8 cellular contexts compared by ENCODE assay signal in the genomic region with DNA sequence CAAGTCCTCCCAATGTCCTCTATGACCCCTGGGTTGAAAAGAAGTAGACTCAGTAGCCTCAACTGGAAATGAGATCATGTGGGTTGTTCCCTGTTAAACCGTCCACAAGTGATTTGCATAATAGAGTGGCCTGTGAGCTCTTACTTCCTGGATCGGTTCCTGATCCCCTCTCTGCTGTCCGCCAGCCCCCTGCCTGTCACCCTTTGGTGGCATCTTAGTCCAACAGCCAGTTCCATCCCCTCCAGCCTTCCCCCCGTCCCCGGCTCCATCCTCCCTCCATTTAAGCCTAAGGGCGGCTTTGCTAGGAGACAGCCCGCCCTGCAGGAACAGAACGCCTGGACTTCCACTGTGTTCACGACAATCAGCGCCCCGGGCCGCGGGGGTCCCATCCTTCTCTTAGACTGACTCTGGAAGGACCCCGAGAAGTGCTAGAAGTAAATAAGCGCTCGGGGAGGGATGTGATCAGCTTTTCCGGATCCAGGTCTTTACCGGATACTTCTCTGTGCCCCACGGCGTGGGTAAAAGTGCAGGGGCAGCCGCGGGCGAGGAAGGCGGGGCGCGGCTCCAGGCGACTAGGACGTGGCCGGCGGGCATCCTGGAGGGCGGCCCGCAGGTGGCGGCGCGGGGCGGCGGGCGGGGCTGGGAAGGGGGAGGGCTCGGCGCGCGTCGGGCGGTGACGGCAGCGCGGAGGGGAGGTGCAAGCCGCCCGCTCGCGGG. TPM values are rescaled to one million over a fixed set of nuclear protein-coding genes. Genes with fewer than 3 reads are reported as not detected.
A peak's percentile ranks its signal among the peaks of the same experiment; 100 is the strongest.
DNase-seq lines count a peak whose midpoint lies in the region; ATAC-seq, FAIRE-seq and TF ChIP-seq lines count a peak whose summit lies in the region.

No MANE protein-coding gene starts in this region.

- H3K4me1 ChIP-seq in pancreas (no peaks in the 10 kb centered on the region), tibial artery (peaks cover 0 to 33% (median 16%) of the 10 kb centered on the region in 4 donors)

- FAIRE-seq in D721Med (lab: Jason Lieb, UNC): no peak
- no peak for FAIRE-seq in pancreas (lab: Jason Lieb, UNC)

- H3K9me3 ChIP-seq in pancreas (no peaks in the 10 kb centered on the region), tibial artery (no peaks in the 10 kb centered on the region)

- H3K27ac Mint-ChIP-seq in activated naive CD4-positive, alpha-beta T cell treated with anti-CD3 and anti-CD28 coated beads, Interleukin-2, amount 50 U/mL, for 72 hours: peak overlapping the region; percentile 95 to 97

- H3K36me3 ChIP-seq in pancreas: no peaks in the 10 kb centered on the region
- H3K36me3 ChIP-seq in tibial artery: no peaks in the 10 kb centered on the region

- H3K36me3 Mint-ChIP-seq in activated naive CD4-positive, alpha-beta T cell treated with anti-CD3 and anti-CD28 coated beads, Interleukin-2, amount 50 U/mL, for 72 hours: peaks cover 11 to 15% of the 10 kb centered on the region in 2 donors

- H3K9me3 Mint-ChIP-seq in activated naive CD4-positive, alpha-beta T cell treated with anti-CD3 and anti-CD28 coated beads, Interleukin-2, amount 50 U/mL, for 72 hours: no peaks in the 10 kb centered on the region

- ATAC-seq in GM19455 (IDR thresholded peaks at IDR 0.05; ENCODE audit: unreplicated experiment) (peak; percentile 76), HG03565 (IDR thresholded peaks at IDR 0.05; ENCODE audit: unreplicated experiment) (peak; percentile 62), Right ventricle myocardium inferior (peak; percentile 83), pancreas (peak; percentile 89 to 92 (median 90))
- peak; percentile 84 to 86 for ATAC-seq in activated naive CD4-positive, alpha-beta T cell treated with anti-CD3 and anti-CD28 coated beads, Interleukin-2, amount 50 U/mL, for 72 hours

- H3K27ac ChIP-seq in pancreas (peak overlapping the region; percentile 50 to 89 (median 80)), tibial artery (peak overlapping the region; percentile 74 to 82)

- DNase-seq in D721Med (ENCODE audit: insufficient read length, low spot score) (peak; percentile 74), SK-N-DZ (ENCODE audit: low spot score) (peak; percentile 41), Right ventricle myocardium inferior (ENCODE audit: missing footprints) (peak; percentile 91), pancreas (peak; percentile 61 to 90 (median 76)), tibial artery (peak; percentile 53 to 81)
- DNase-seq in activated naive CD4-positive, alpha-beta T cell treated with anti-CD3 and anti-CD28 coated beads, Interleukin-2, amount 50 U/mL, for 72 hours (ENCODE audit: low spot score in 2 of 2): peak; percentile 65 to 76

- TF ChIP-seq CTCF in D721Med (IDR thresholded peaks at IDR 0.05; ENCODE audit: insufficient read depth, missing control alignments) (no peak), pancreas (IDR thresholded peaks at IDR 0.05) (no peak), tibial artery (IDR thresholded peaks at IDR 0.05) (no peak)

- H3K4me3 ChIP-seq in pancreas (peak overlapping the region; percentile 36 to 95 (median 63)), tibial artery (peak overlapping the region; percentile 73 to 88)

- intact Hi-C loops in Right ventricle myocardium inferior (cut with DNase I): loop anchor here (1.0 to 10.0 kb wide), 3 partner anchors 51 to 172 kb away; a partner anchor contains a TSS
- intact Hi-C loops in pancreas (cut with DNase I): no loop called here
- intact Hi-C loops in tibial artery (cut with DNase I; ENCODE audit: low total_unique reads): loop anchor here (5.0 kb wide), 2 partner anchors 51 to 84 kb away; a partner anchor contains a TSS

- WGBS in pancreas, 2 donors: 1 to 3% methylated on average over 25 to 51 of the region's 51 CpGs

- H3K27me3 ChIP-seq in pancreas: no peaks in the 10 kb centered on the region
- no peaks in the 10 kb centered on the region for H3K27me3 ChIP-seq in tibial artery

RNA-seq across cellular contexts. Expression of a gene that starts 51.2 kb away (rescaled TPM):
- 2.1 and 4.1 TPM in 2 replicates for polyA plus RNA-seq in SK-N-DZ (2014; cell fraction: cytosol; rRNA removed)
- 2.1 and 3.3 TPM in 2 replicates for polyA plus RNA-seq in SK-N-DZ (2014; cell fraction: nucleus; rRNA removed)
- 1 to 10 TPM; 8.1 to 8.9 TPM for total RNA-seq in activated naive CD4-positive, alpha-beta T cell treated with anti-CD3 and anti-CD28 coated beads, Interleukin-2, amount 50 U/mL, for 72 hours
- total RNA-seq in Right ventricle myocardium inferior: 4.6 TPM
- 1 to 10 TPM; 3.1 to 8.6 (median 5.3) TPM for total RNA-seq in pancreas
- polyA plus RNA-seq in pancreas: 1 to 10 TPM; 2.3 to 2.9 TPM

Comparison
In these comparisons a context has a peak if more than half of its experiments do, and no peak if none do; other contexts are left out.
1. Peak in every context shown above with its lines: DNase-seq, ATAC-seq, H3K4me3 ChIP-seq and H3K27ac ChIP-seq.
2. DNase-seq: peak in every context shown above with its lines; median percentile 91 in Right ventricle myocardium inferior; 76 in pancreas; 74 in D721Med; 70 in activated naive CD4-positive, alpha-beta T cell treated with anti-CD3 and anti-CD28 coated beads, Interleukin-2, amount 50 U/mL, for 72 hours; 67 in tibial artery; 41 in SK-N-DZ.
3. intact Hi-C loops: an anchor here in Right ventricle myocardium inferior (1.0 to 10.0 kb wide) and tibial artery (5.0 kb wide); none called in pancreas.